Comparison of ENCODE assay signal across 1 cellular context in genomic region chr17:16023881-16024280, GRCh38.
TF ChIP-seq lines count a peak whose summit lies in the region.

No MANE protein-coding gene starts in this region.

TF ChIP-seq in WTC11, 78 proteins besides CTCF, POLR2A, EP300 and RAD21 (continued from another document):
- no peak for TF ChIP-seq OVOL2 (CRISPR knock-in tag; IDR thresholded peaks at IDR 0.05; ENCODE audit: borderline replicate concordance)
- TF ChIP-seq CREB1 (CRISPR knock-in tag; IDR thresholded peaks at IDR 0.05): no peak
- TF ChIP-seq HMGA2 (CRISPR knock-in tag; IDR thresholded peaks at IDR 0.05): no peak
- TF ChIP-seq ATF2 (CRISPR knock-in tag; IDR thresholded peaks at IDR 0.05; ENCODE audit: borderline replicate concordance, low read depth): no peak
- TF ChIP-seq ERG (CRISPR knock-in tag; IDR thresholded peaks at IDR 0.05): no peak
TF ChIP-seq in WTC11: peak in this region for 0.
